Comparison of ENCODE assay signal across 8 cellular contexts in the genomic region with DNA sequence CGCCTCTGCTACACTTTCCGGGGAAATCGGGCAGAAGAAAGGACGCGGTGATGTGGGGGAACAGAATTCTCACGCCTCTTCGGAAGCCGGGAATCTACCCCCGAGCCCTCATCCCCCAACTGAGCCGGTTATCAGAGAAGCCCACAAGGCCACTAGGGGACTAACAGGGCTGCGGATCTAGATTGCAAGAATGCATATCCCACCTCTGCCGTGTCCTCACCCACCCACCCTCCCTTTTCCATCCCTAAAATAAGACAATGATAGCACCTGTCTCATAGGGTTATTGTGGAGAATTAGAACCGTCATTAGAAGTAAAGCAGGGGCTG. TPM values are rescaled to one million over a fixed set of nuclear protein-coding genes. Genes with fewer than 3 reads are reported as not detected.
DNase-seq lines count a peak whose midpoint lies in the region; ATAC-seq and TF ChIP-seq lines count a peak whose summit lies in the region.

No MANE protein-coding gene starts in this region.

- peak overlapping the region; percentile 81 for H3K4me3 Mint-ChIP-seq in WTC11
- H3K4me3 Mint-ChIP-seq in stimulated activated effector memory CD8-positive, alpha-beta T cell treated with anti-CD3 and anti-CD28 coated beads, Interleukin-12 subunit alpha, Interleukin-12 subunit beta, amount 100 ng/mL, for 72 hours: peak overlapping the region; percentile 94

- CTCF ChIA-PET in WTC11 (lab: Charles Lee): interaction anchor here (0.6 to 1.6 kb wide), 21 partner anchors 12 to 236 kb away, joined by 3 to 25 read pairs (median 3); partner anchors contain the start of genes COX6B1 and PROSER3

- DNase-seq in NCI-H1092 treated with DMSO at 0.1 percent for 48 hours (lab: John Stamatoyannopoulos, UW) (peak; percentile 72), NCI-H1092 (lab: John Stamatoyannopoulos, UW) (no peak), WTC11 (ENCODE audit: low spot score) (no peak), hepatocyte (ENCODE audit: low spot score) (no peak), NCI-H1436 (lab: John Stamatoyannopoulos, UW) (no peak), GM19238 (ENCODE audit: insufficient read length, low spot score) (no peak), DMS79 treated with DMSO at 0.1 percent for 48 hours (lab: John Stamatoyannopoulos, UW) (no peak)
- no peak for DNase-seq in stimulated activated effector memory CD8-positive, alpha-beta T cell treated with anti-CD3 and anti-CD28 coated beads, Interleukin-12 subunit alpha, Interleukin-12 subunit beta, amount 100 ng/mL, for 72 hours (ENCODE audit: low spot score in 2 of 2)

- H3K4me1 Mint-ChIP-seq in WTC11: peaks cover 16% of the 10 kb centered on the region
- peaks cover 69% of the 10 kb centered on the region for H3K4me1 Mint-ChIP-seq in stimulated activated effector memory CD8-positive, alpha-beta T cell treated with anti-CD3 and anti-CD28 coated beads, Interleukin-12 subunit alpha, Interleukin-12 subunit beta, amount 100 ng/mL, for 72 hours

- peak overlapping the region; percentile 99 for H3K27ac Mint-ChIP-seq in WTC11
- H3K27ac Mint-ChIP-seq in stimulated activated effector memory CD8-positive, alpha-beta T cell treated with anti-CD3 and anti-CD28 coated beads, Interleukin-12 subunit alpha, Interleukin-12 subunit beta, amount 100 ng/mL, for 72 hours: peak overlapping the region; percentile 94

- peaks cover 5% of the 10 kb centered on the region for H3K79me2 ChIP-seq in hepatocyte

- no peaks in the 10 kb centered on the region for H3K27me3 Mint-ChIP-seq in WTC11 (ENCODE audit: low read depth)

- peak overlapping the region; percentile 62 for H2AFZ ChIP-seq in hepatocyte

- peak overlapping the region; percentile 92 for H3K4me2 ChIP-seq in hepatocyte

- peak overlapping the region; percentile 41 for H3K27ac ChIP-seq in hepatocyte

- no peaks in the 10 kb centered on the region for H4K20me1 ChIP-seq in hepatocyte (ENCODE audit: insufficient read depth, poor library complexity, severe bottlenecking)

- H3K4me1 ChIP-seq in hepatocyte (ENCODE audit: insufficient read depth): peaks cover 6% of the 10 kb centered on the region

- H3K9me2 ChIP-seq in hepatocyte (replicated peaks; ENCODE audit: insufficient read depth): no peaks in the 10 kb centered on the region

- peak overlapping the region; percentile 28 for H3K4me3 ChIP-seq in hepatocyte

- no peaks in the 10 kb centered on the region for H3K36me3 ChIP-seq in hepatocyte (replicated peaks; ENCODE audit: insufficient read depth, low read depth)

- H3K9me3 ChIP-seq in hepatocyte (ENCODE audit: low read depth): no peaks in the 10 kb centered on the region

- H3K36me3 Mint-ChIP-seq in WTC11: peaks cover 21% of the 10 kb centered on the region
- peaks cover 82% of the 10 kb centered on the region for H3K36me3 Mint-ChIP-seq in stimulated activated effector memory CD8-positive, alpha-beta T cell treated with anti-CD3 and anti-CD28 coated beads, Interleukin-12 subunit alpha, Interleukin-12 subunit beta, amount 100 ng/mL, for 72 hours

- ATAC-seq in WTC11: no peak
- ATAC-seq in stimulated activated effector memory CD8-positive, alpha-beta T cell treated with anti-CD3 and anti-CD28 coated beads, Interleukin-12 subunit alpha, Interleukin-12 subunit beta, amount 100 ng/mL, for 72 hours: no peak

- H3K27me3 ChIP-seq in hepatocyte: no peaks in the 10 kb centered on the region

- no peak for TF ChIP-seq CTCF in WTC11 (IDR thresholded peaks at IDR 0.05)
- no peak for TF ChIP-seq CTCF in hepatocyte (IDR thresholded peaks at IDR 0.05; ENCODE audit: poor library complexity)

- no peaks in the 10 kb centered on the region for H3K9me3 Mint-ChIP-seq in WTC11
- H3K9me3 Mint-ChIP-seq in stimulated activated effector memory CD8-positive, alpha-beta T cell treated with anti-CD3 and anti-CD28 coated beads, Interleukin-12 subunit alpha, Interleukin-12 subunit beta, amount 100 ng/mL, for 72 hours: no peaks in the 10 kb centered on the region

- POLR2A ChIA-PET in WTC11 (lab: Charles Lee): interaction anchor here (0.5 to 1.3 kb wide), 14 partner anchors 10 to 1955 kb away, joined by 3 to 13 read pairs (median 4); partner anchors contain the start of genes COX6B1, HSPB6 and PROSER3

- WGBS in hepatocyte (ENCODE audit: low lambda C conversion rate, missing lambda C conversion rate): 3% methylated on average over 13 of the region's 13 CpGs

TF ChIP-seq in WTC11, 78 proteins besides CTCF, POLR2A, EP300 and RAD21 (continues in another document):
- TF ChIP-seq ATF6 (CRISPR knock-in tag; IDR thresholded peaks at IDR 0.05): no peak
- TF ChIP-seq MAX (CRISPR knock-in tag; IDR thresholded peaks at IDR 0.05): no peak
- no peak for TF ChIP-seq PRRX2 (CRISPR knock-in tag; IDR thresholded peaks at IDR 0.05)
- no peak for TF ChIP-seq ZNF396 (CRISPR knock-in tag; IDR thresholded peaks at IDR 0.05; ENCODE audit: borderline replicate concordance)
- no peak for TF ChIP-seq MYBL2 (CRISPR knock-in tag; IDR thresholded peaks at IDR 0.05)
- no peak for TF ChIP-seq NFYB (CRISPR knock-in tag; conservative IDR thresholded peaks at IDR 0.05; ENCODE audit: low read depth)
- TF ChIP-seq CREB1 (CRISPR knock-in tag; IDR thresholded peaks at IDR 0.05): no peak
- TF ChIP-seq, protein P1, sequence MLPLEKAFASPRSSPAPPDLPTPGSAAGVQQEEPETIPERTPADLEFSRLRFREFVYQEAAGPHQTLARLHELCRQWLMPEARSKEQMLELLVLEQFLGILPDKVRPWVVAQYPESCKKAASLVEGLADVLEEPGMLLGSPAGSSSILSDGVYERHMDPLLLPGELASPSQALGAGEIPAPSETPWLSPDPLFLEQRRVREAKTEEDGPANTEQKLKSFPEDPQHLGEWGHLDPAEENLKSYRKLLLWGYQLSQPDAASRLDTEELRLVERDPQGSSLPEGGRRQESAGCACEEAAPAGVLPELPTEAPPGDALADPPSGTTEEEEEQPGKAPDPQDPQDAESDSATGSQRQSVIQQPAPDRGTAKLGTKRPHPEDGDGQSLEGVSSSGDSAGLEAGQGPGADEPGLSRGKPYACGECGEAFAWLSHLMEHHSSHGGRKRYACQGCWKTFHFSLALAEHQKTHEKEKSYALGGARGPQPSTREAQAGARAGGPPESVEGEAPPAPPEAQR (CRISPR knock-in tag; IDR thresholded peaks at IDR 0.05): no peak
- no peak for TF ChIP-seq NFE2L1 (CRISPR knock-in tag; IDR thresholded peaks at IDR 0.05)
- no peak for TF ChIP-seq AR (CRISPR knock-in tag; IDR thresholded peaks at IDR 0.05)
- no peak for TF ChIP-seq SMAD3 (CRISPR knock-in tag; IDR thresholded peaks at IDR 0.05; ENCODE audit: borderline replicate concordance)
- no peak for TF ChIP-seq FOXP1 (CRISPR knock-in tag; IDR thresholded peaks at IDR 0.05; ENCODE audit: borderline replicate concordance)
- TF ChIP-seq ZNF416 (CRISPR knock-in tag; IDR thresholded peaks at IDR 0.05): no peak
- TF ChIP-seq RELA (CRISPR knock-in tag; IDR thresholded peaks at IDR 0.05; ENCODE audit: borderline replicate concordance): no peak
- no peak for TF ChIP-seq HMGA2 (CRISPR knock-in tag; IDR thresholded peaks at IDR 0.05)
- no peak for TF ChIP-seq SMAD4 (CRISPR knock-in tag; IDR thresholded peaks at IDR 0.05)

RNA-seq across cellular contexts. Expression of gene IGFLR1, which starts 1.1 kb away (rescaled TPM):
- total RNA-seq in WTC11 (2021) (9.9 to 12.7 TPM (median 12.3 TPM) in 3 replicates), hepatocyte (3.6 and 5.6 TPM in 2 replicates)
- polyA plus RNA-seq in hepatocyte: 4.5 and 4.6 TPM in 2 replicates

RNA-seq across cellular contexts. Expression of gene U2AF1L4, which starts 4.0 kb away (rescaled TPM):
- total RNA-seq in WTC11 (2021) (19.7 to 20.9 TPM (median 20.8 TPM) in 3 replicates), hepatocyte (11.4 and 27.4 TPM in 2 replicates)
- polyA plus RNA-seq in hepatocyte: 60.7 and 76.0 TPM in 2 replicates

RNA-seq across cellular contexts. Expression of gene PSENEN, which starts 4.3 kb away (rescaled TPM):
- total RNA-seq in WTC11 (2021) (80.3 to 85.3 TPM (median 84.0 TPM) in 3 replicates), hepatocyte (24.8 and 39.1 TPM in 2 replicates)
- 106 and 127 TPM in 2 replicates for polyA plus RNA-seq in hepatocyte

RNA-seq across cellular contexts. Expression of gene LIN37, which starts 7.2 kb away (rescaled TPM):
- total RNA-seq in WTC11 (2021) (4.7 to 6.4 TPM (median 5.6 TPM) in 3 replicates), hepatocyte (7.9 and 12.0 TPM in 2 replicates)
- 13.6 and 17.6 TPM in 2 replicates for polyA plus RNA-seq in hepatocyte

RNA-seq across cellular contexts. Expression of gene HSPB6, which starts 15.7 kb away (rescaled TPM):
- total RNA-seq in WTC11 (2021) (1.4 to 2.5 TPM (median 1.7 TPM) in 3 replicates), hepatocyte (7.1 and 14.2 TPM in 2 replicates)
- 235 and 240 TPM in 2 replicates for polyA plus RNA-seq in hepatocyte
